5 cellular contexts compared by ENCODE assay signal in genomic region chr5:166046956-166047355, GRCh38.
"Had no signal": no experiment of that assay in that cellular context is flagged by ENCODE, and none has a peak within 500 bp of the region (broad histone marks: within the 10 kb centered on the region; RNA-seq: fewer than 3 reads in every experiment).

No MANE protein-coding gene starts in this region.

- H2AFZ ChIP-seq: GM23338 had no signal

- H3K4me2 ChIP-seq: GM23338 had no signal

- DNase-seq: H9, HCEC 1CT, IMR-90 had no signal

- H3K4me3 ChIP-seq: GM23338, K562 had no signal
